Comparison of ENCODE assay signal across 13 cellular contexts in the genomic region with DNA sequence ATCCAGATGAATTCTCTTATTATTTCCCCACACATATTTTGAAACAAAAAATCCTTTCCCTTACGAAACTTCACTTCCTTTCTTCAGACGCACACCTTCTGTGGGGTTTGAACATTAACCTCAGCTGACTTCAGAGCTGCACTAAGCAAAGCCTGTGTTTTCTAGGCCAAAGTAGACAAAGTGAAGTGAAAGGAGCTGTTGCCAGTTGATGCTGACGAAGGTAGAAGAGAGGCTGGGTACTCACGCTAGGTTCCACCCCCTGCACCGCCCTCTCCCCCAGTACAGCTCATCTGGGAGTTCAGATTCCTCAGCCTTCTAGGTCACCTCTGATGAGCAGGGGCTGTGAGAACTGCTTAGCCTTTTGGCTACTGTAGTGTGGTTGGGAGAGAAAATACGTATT. TPM values are rescaled to one million over a fixed set of nuclear protein-coding genes. Genes with fewer than 3 reads are reported as not detected.
A peak's percentile ranks its signal among the peaks of the same experiment; 100 is the strongest.
DNase-seq lines count a peak whose midpoint lies in the region; ATAC-seq, FAIRE-seq and TF ChIP-seq lines count a peak whose summit lies in the region.
"Had no signal": no experiment of that assay in that cellular context is flagged by ENCODE, and none has a peak within 500 bp of the region (broad histone marks: within the 10 kb centered on the region; RNA-seq: fewer than 3 reads in every experiment).

No MANE protein-coding gene starts in this region.

- no peaks in the 10 kb centered on the region for H3K27me3 ChIP-seq in lung (ENCODE audit: control insufficient read depth, insufficient read depth)

- no peaks in the 10 kb centered on the region for H3K9me3 ChIP-seq in lung (ENCODE audit: control insufficient read depth in 2 of 2, insufficient read depth in 1 of 2, low read length in 1 of 2)

- no peaks in the 10 kb centered on the region for H3K4me1 ChIP-seq in lung (ENCODE audit: control insufficient read depth in 2 of 2, insufficient read depth in 2 of 2, low read length in 2 of 2)

- peak; percentile 69 for ATAC-seq in HG02678 (IDR thresholded peaks at IDR 0.05; ENCODE audit: unreplicated experiment)
- peak; percentile 6 for ATAC-seq in lung (ENCODE audit: insufficient read depth, low FRiP score)
- no peak for ATAC-seq in HG03521 (IDR thresholded peaks at IDR 0.05; ENCODE audit: unreplicated experiment)
- ATAC-seq: HCT116 had no signal

- DNase-seq in Daoy (ENCODE audit: low read depth) (peak; percentile 84), astrocyte of the hippocampus (ENCODE audit: low read depth, low spot score) (peak; percentile 10), lung (ENCODE audit: low spot score) (no peak), RCC 7860 (ENCODE audit: low spot score) (no peak), germinal center (ENCODE audit: low spot score) (no peak), C1 segment of cervical spinal cord (lab: John Stamatoyannopoulos, UW) (no peak)
- DNase-seq: activated B cell treated with CpG ODN at 0.5 μM for 24 hours; activated naive CD4-positive, alpha-beta T cell; CD4-positive, alpha-beta T cell; NCI-H187 treated with DMSO at 0.1 percent for 48 hours had no signal

- FAIRE-seq in RCC 7860 (lab: Jason Lieb, UNC) = no peak

- WGBS in lung, 2 donors = 54 to 59% methylated on average over 6 of the region's 6 CpGs

- no peak overlapping the region for H3K4me3 ChIP-seq in lung

- H3K36me3 ChIP-seq in lung (ENCODE audit: control insufficient read depth in 2 of 2, insufficient read depth in 2 of 2, low read length in 2 of 2) = no peaks in the 10 kb centered on the region

- no peak overlapping the region for H3K27ac ChIP-seq in lung (ENCODE audit: low read depth in 1 of 2, low read length in 1 of 2)

- TF ChIP-seq CTCF in lung (IDR thresholded peaks at IDR 0.05; ENCODE audit: control extremely low read depth, extremely low read depth) = no peak

RNA-seq across cellular contexts. Expression of gene DUT, which starts 24.1 kb away (rescaled TPM):
- 137 and 174 TPM in 2 replicates for total RNA-seq in Daoy (2014; rRNA removed; shearing (Covaris generic))
- 10 to 100 TPM; 71.8 to 74.0 TPM for total RNA-seq in lung
- 10 to 100 TPM; 40.7 to 67.8 TPM for polyA plus RNA-seq in lung

Comparison
In these comparisons a context has a peak if more than half of its experiments do, and no peak if none do; other contexts are left out.
1. DNase-seq: peak in Daoy (single experiment) and astrocyte of the hippocampus (single experiment); none in lung (single experiment), RCC 7860 (single experiment), germinal center (single experiment) and C1 segment of cervical spinal cord (0 of 14).